ENCODE assay signal across 1 cellular context in the genomic region with DNA sequence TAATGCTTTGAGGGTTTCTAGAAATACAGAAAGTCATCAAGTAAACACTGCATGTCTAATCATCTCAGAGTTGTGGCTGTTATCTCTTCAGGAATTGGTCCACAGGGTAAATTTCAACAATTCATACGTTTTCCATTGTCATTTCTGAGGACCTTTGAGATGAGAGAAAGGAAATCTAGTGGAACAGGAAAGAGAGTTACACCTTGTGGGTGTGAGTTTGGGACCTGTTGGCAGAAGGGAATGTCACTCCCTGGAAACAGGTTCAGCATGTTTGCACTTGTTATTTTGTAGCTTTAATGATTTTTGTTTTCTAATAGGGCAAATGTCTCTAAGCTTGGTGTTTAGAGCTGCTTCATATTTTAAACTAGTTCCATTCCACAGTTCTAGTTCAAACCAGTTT.
TF ChIP-seq lines count a peak whose summit lies in the region.

No MANE protein-coding gene starts in this region.

TF ChIP-seq in IMR-90, 13 proteins besides CTCF, POLR2A, EP300 and RAD21:
- TF ChIP-seq RCOR1 (IDR thresholded peaks at IDR 0.05; ENCODE audit: insufficient replicate concordance, low read length) (no peak), CEBPB (IDR thresholded peaks at IDR 0.05; ENCODE audit: low read depth, low read length) (no peak), SMC3 (IDR thresholded peaks at IDR 0.05; ENCODE audit: low read depth, low read length) (no peak), FOS (IDR thresholded peaks at IDR 0.05; ENCODE audit: low read depth, low read length) (no peak), NFE2L2 (IDR thresholded peaks at IDR 0.05; ENCODE audit: low read depth, low read length) (no peak), MXI1 (IDR thresholded peaks at IDR 0.05; ENCODE audit: borderline replicate concordance, low read depth, low read length) (no peak), RFX5 (IDR thresholded peaks at IDR 0.05; ENCODE audit: low read depth, low read length) (no peak), MAFK (IDR thresholded peaks at IDR 0.05; ENCODE audit: low read depth, low read length) (no peak), BHLHE40 (IDR thresholded peaks at IDR 0.05; ENCODE audit: low read depth, low read length) (no peak), MAZ (IDR thresholded peaks at IDR 0.05; ENCODE audit: borderline replicate concordance, low read depth, low read length) (no peak), CHD1 (IDR thresholded peaks at IDR 0.05; ENCODE audit: low read depth, low read length) (no peak)
- TF ChIP-seq, protein P1, sequence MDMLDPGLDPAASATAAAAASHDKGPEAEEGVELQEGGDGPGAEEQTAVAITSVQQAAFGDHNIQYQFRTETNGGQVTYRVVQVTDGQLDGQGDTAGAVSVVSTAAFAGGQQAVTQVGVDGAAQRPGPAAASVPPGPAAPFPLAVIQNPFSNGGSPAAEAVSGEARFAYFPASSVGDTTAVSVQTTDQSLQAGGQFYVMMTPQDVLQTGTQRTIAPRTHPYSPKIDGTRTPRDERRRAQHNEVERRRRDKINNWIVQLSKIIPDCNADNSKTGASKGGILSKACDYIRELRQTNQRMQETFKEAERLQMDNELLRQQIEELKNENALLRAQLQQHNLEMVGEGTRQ (IDR thresholded peaks at IDR 0.05; ENCODE audit: low read depth, low read length) = no peak
- TF ChIP-seq, protein P2, sequence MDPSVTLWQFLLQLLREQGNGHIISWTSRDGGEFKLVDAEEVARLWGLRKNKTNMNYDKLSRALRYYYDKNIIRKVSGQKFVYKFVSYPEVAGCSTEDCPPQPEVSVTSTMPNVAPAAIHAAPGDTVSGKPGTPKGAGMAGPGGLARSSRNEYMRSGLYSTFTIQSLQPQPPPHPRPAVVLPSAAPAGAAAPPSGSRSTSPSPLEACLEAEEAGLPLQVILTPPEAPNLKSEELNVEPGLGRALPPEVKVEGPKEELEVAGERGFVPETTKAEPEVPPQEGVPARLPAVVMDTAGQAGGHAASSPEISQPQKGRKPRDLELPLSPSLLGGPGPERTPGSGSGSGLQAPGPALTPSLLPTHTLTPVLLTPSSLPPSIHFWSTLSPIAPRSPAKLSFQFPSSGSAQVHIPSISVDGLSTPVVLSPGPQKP (IDR thresholded peaks at IDR 0.05; ENCODE audit: borderline replicate concordance, low read depth, low read length) = no peak
TF ChIP-seq in IMR-90: peak in this region for 0.
